25 cellular contexts compared by ENCODE assay signal in the genomic region with DNA sequence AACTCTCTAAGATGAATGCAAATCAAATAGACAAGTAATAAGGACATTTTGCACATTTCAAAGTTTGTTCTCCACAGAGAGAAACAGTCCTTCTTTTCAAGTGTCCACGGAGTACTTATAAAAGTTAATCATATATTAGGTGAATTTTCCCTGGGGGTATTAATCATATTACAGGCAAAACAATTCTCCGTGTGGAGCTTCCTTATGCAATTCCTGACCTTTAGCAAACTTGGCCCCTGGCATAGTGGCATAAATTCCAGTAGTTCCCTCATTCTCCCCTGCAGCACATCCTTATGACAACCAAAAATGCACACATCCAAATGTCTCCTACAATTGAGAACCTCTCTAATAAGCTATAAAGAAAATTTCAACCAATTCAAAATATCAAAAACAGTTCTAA. TPM values are rescaled to one million over a fixed set of nuclear protein-coding genes. Genes with fewer than 3 reads are reported as not detected.
DNase-seq lines count a peak whose midpoint lies in the region; ATAC-seq, FAIRE-seq and TF ChIP-seq lines count a peak whose summit lies in the region.
"Had no signal": no experiment of that assay in that cellular context is flagged by ENCODE, and none has a peak within 500 bp of the region (broad histone marks: within the 10 kb centered on the region; RNA-seq: fewer than 3 reads in every experiment).

No MANE protein-coding gene starts in this region.

- H3K4me1 ChIP-seq in A549 (peaks cover 48% of the 10 kb centered on the region), adipocyte (ENCODE audit: control insufficient read depth, insufficient read depth, low read length) (peaks cover 47% of the 10 kb centered on the region), gastroesophageal sphincter (peaks cover 0 to 35% (median 6%) of the 10 kb centered on the region in 3 donors), Caco-2 (peaks cover 15% of the 10 kb centered on the region; the same call in 1 of the 2 replicates)
- H3K4me1 ChIP-seq: left lung, upper lobe of left lung had no signal

- CTCF ChIA-PET in A549 (lab: Yijun Ruan, JAX) (interaction anchor here (0.7 to 1.9 kb wide), 3 partner anchors 9 to 1041 kb away, joined by 3 to 10 read pairs (median 4); no protein-coding TSS in a partner anchor), Caco-2 (lab: Charles Lee) (no interaction called here)

- peak in 1 of 2 experiments; percentile 30; a peak in 1 of 6 replicates for ATAC-seq in A549
- no peak for ATAC-seq in gastroesophageal sphincter
- ATAC-seq: HCT116, left lung had no signal

- H3K27me3 ChIP-seq in adipocyte (replicated peaks; ENCODE audit: control insufficient read depth, insufficient read depth, low read length) (no peaks in the 10 kb centered on the region), gastroesophageal sphincter (no peaks in the 10 kb centered on the region), Caco-2 (replicated peaks; ENCODE audit: control insufficient read depth, insufficient read depth, low read length) (no peaks in the 10 kb centered on the region)
- H3K27me3 ChIP-seq: BLaER1 treated with 17β-estradiol and CSF1 and Interleukin-3, amounts not matched to agents 10 nM and 100 nM; left lung; upper lobe of left lung had no signal

- H3K4me2 ChIP-seq in A549: peak overlapping the region; percentile 64
- H3K4me2 ChIP-seq: BLaER1 treated with 17β-estradiol and CSF1 and Interleukin-3, amounts not matched to agents 10 nM and 100 nM had no signal

- TF ChIP-seq POLR2A in A549 (IDR thresholded peaks at IDR 0.05; ENCODE audit: low read length): no peak
- no peak for TF ChIP-seq POLR2A in gastroesophageal sphincter (IDR thresholded peaks at IDR 0.05)

- 4% methylated on average over 2 of the region's 2 CpGs for WGBS in A549 (ENCODE audit: missing lambda C conversion rate)
- WGBS in gastroesophageal sphincter (ENCODE audit: low coverage in 1 of 2), 2 donors: 12 to 19% methylated on average over 2 of the region's 2 CpGs

- no peaks in the 10 kb centered on the region for H3K36me3 ChIP-seq in adipocyte (ENCODE audit: control insufficient read depth, insufficient read depth, low read length, severe bottlenecking)
- no peaks in the 10 kb centered on the region for H3K36me3 ChIP-seq in gastroesophageal sphincter
- no peaks in the 10 kb centered on the region for H3K36me3 ChIP-seq in Caco-2 (ENCODE audit: control insufficient read depth, insufficient read depth, low read length)
- H3K36me3 ChIP-seq: BLaER1 treated with 17β-estradiol and CSF1 and Interleukin-3, amounts not matched to agents 10 nM and 100 nM; left lung; upper lobe of left lung had no signal

- TF ChIP-seq EP300 in A549 (IDR thresholded peaks at IDR 0.05) (no peak; a peak in 1 of 5 replicates), gastroesophageal sphincter (IDR thresholded peaks at IDR 0.05) (no peak)

- H3K9me3 ChIP-seq in A549: no peaks in the 10 kb centered on the region; the same call in 2 of the 3 replicates
- H3K9me3 ChIP-seq in adipocyte (ENCODE audit: control insufficient read depth, low read length): no peaks in the 10 kb centered on the region
- no peaks in the 10 kb centered on the region for H3K9me3 ChIP-seq in gastroesophageal sphincter
- 0 out of 2 replicates have a peak, but pooled peaks cover 5% of the 10 kb centered on the region for H3K9me3 ChIP-seq in Caco-2
- H3K9me3 ChIP-seq: left lung, upper lobe of left lung had no signal

- no peak for FAIRE-seq in A549 (lab: Jason Lieb, UNC)
- FAIRE-seq: HTR-8/SVneo had no signal

- H3K27ac ChIP-seq in A549 (peak overlapping the region; percentile 5 to 68; a peak in 5 of 6 replicates), gastroesophageal sphincter (peak overlapping the region; percentile 18 to 60 (median 38))
- H3K27ac ChIP-seq: BLaER1 treated with 17β-estradiol and CSF1 and Interleukin-3, amounts not matched to agents 10 nM and 100 nM; epithelial cell of prostate; left lung; upper lobe of left lung had no signal

- 0 out of 2 replicates have a peak overlapping the region, but pooled peaks have one; percentile 11 for H3K4me3 Mint-ChIP-seq in HFFc6
- H3K4me3 Mint-ChIP-seq in immature natural killer cell: no peak overlapping the region
- H3K4me3 Mint-ChIP-seq in Caco-2 (ENCODE audit: unreplicated experiment): no peak overlapping the region
- H3K4me3 Mint-ChIP-seq: activated T-helper 1 cell treated with anti-CD3 and anti-CD28 coated beads, Interleukin-12 subunit alpha, Interleukin-12 subunit beta, Interleukin-2, Interleukin-4 antibody, amounts not matched to agents 30 ng/mL and 10 ng/mL and 1 ng/mL, durations not matched to agents 14 hours and 24 hours and 36 hours; central memory CD8-positive, alpha-beta T cell had no signal

- H3K4me1 Mint-ChIP-seq in HFFc6 (ENCODE audit: low read depth) (peaks cover 55% of the 10 kb centered on the region), immature natural killer cell (peaks cover 5 to 12% of the 10 kb centered on the region in 2 donors), Caco-2 (ENCODE audit: low read depth, unreplicated experiment) (peaks cover 18% of the 10 kb centered on the region)
- H3K4me1 Mint-ChIP-seq: central memory CD8-positive, alpha-beta T cell had no signal

- POLR2A ChIA-PET in A549 (lab: Yijun Ruan, JAX): no interaction called here
- POLR2A ChIA-PET in Caco-2 (lab: Charles Lee): no interaction called here

- DNase-seq in A549 (ENCODE audit: low read depth in 1 of 2, low spot score in 1 of 2) (peak in 1 of 2 experiments; percentile 45), HFFc6 (no peak), adipocyte (ENCODE audit: low read depth) (peak; percentile 45), NCI-H2107 treated with DMSO at 0.1 percent for 48 hours (lab: John Stamatoyannopoulos, UW; ENCODE audit: unreplicated experiment) (no peak), immature natural killer cell (no peak), NAMALWA (ENCODE audit: low spot score) (no peak), Caco-2 (no peak)
- DNase-seq: activated CD4-positive, alpha-beta T cell treated with anti-CD3 and anti-CD28 coated beads for 48 hours; activated naive CD4-positive, alpha-beta T cell treated with anti-CD3 and anti-CD28 coated beads, Interleukin-2, amount 50 U/mL, for 16 hours; anterior cingulate cortex; glutamatergic neuron; left lung; NCI-H1092; NCI-H2029; NCI-H345; NCI-H774; T-helper 1 cell; upper lobe of left lung had no signal

- intact Hi-C loops in Caco-2 (cut with micrococcal nuclease; ENCODE audit: unreplicated experiment): no loop called here

- TF ChIP-seq RAD21 in A549 (conservative IDR thresholded peaks at IDR 0.05 in 1 of 2, IDR thresholded peaks at IDR 0.05 in 1 of 2): 0 out of 5 replicates have a peak, but pooled peaks of 1 of the 2 experiments have one; percentile 22

- no TSS peak for BruUV-seq in Caco-2 (replicated peaks; lab: Mats Ljungman, UMichigan)

- peaks cover 6% of the 10 kb centered on the region for H3K36me3 Mint-ChIP-seq in HFFc6 (ENCODE audit: low read depth)
- peaks cover 0 to 2% (median 0%) of the 10 kb centered on the region in 3 donors for H3K36me3 Mint-ChIP-seq in immature natural killer cell
- no peaks in the 10 kb centered on the region for H3K36me3 Mint-ChIP-seq in Caco-2 (ENCODE audit: insufficient read depth, unreplicated experiment)

- H3K9ac ChIP-seq in adipocyte (ENCODE audit: low read length): peak overlapping the region; percentile 67
- H3K9ac ChIP-seq: BLaER1 treated with 17β-estradiol and CSF1 and Interleukin-3, amounts not matched to agents 10 nM and 100 nM had no signal

- H3K4me3 ChIP-seq in A549 (no peak overlapping the region), adipocyte (ENCODE audit: low read length) (peak overlapping the region; percentile 43), gastroesophageal sphincter (no peak overlapping the region), Caco-2 (ENCODE audit: low read depth, low read length) (no peak overlapping the region)
- H3K4me3 ChIP-seq: BLaER1 treated with 17β-estradiol and CSF1 and Interleukin-3, amounts not matched to agents 10 nM and 100 nM; left lung; upper lobe of left lung had no signal

- no peaks in the 10 kb centered on the region; the same call in 1 of the 2 replicates for H3K9me3 Mint-ChIP-seq in HFFc6
- H3K9me3 Mint-ChIP-seq in immature natural killer cell: no peaks in the 10 kb centered on the region
- H3K9me3 Mint-ChIP-seq in Caco-2 (ENCODE audit: unreplicated experiment): peaks cover 10% of the 10 kb centered on the region
- H3K9me3 Mint-ChIP-seq: activated T-helper 1 cell treated with anti-CD3 and anti-CD28 coated beads, Interleukin-12 subunit alpha, Interleukin-12 subunit beta, Interleukin-2, Interleukin-4 antibody, amounts not matched to agents 30 ng/mL and 10 ng/mL and 1 ng/mL, durations not matched to agents 14 hours and 24 hours and 36 hours; central memory CD8-positive, alpha-beta T cell had no signal

- H3K27me3 Mint-ChIP-seq in HFFc6 (ENCODE audit: insufficient read depth) (no peaks in the 10 kb centered on the region; the same call in none of the 2 replicates), immature natural killer cell (ENCODE audit: low read depth in 3 of 3) (peaks cover 0 to 6% (median 3%) of the 10 kb centered on the region in 3 donors), Caco-2 (ENCODE audit: insufficient read depth, unreplicated experiment) (no peaks in the 10 kb centered on the region)

- H3K27ac Mint-ChIP-seq in HFFc6 (peak overlapping the region; percentile 8; the same call in 1 of the 2 replicates), immature natural killer cell (no peak overlapping the region), Caco-2 (ENCODE audit: unreplicated experiment) (no peak overlapping the region)
- H3K27ac Mint-ChIP-seq: activated T-helper 1 cell treated with anti-CD3 and anti-CD28 coated beads, Interleukin-12 subunit alpha, Interleukin-12 subunit beta, Interleukin-2, Interleukin-4 antibody, amounts not matched to agents 30 ng/mL and 10 ng/mL and 1 ng/mL, durations not matched to agents 14 hours and 24 hours and 36 hours had no signal

- no peak for TF ChIP-seq CTCF in A549 (IDR thresholded peaks at IDR 0.05)
- no peak for TF ChIP-seq CTCF in HFFc6 (IDR thresholded peaks at IDR 0.05)
- no peak for TF ChIP-seq CTCF in gastroesophageal sphincter (IDR thresholded peaks at IDR 0.05)
- no peak for TF ChIP-seq CTCF in Caco-2 (IDR thresholded peaks at IDR 0.05; ENCODE audit: insufficient read depth in 1 of 2, low read depth in 1 of 2, low read length in 1 of 2, severe bottlenecking in 1 of 2, unreplicated experiment in 1 of 2)

TF ChIP-seq in A549, 52 proteins besides CTCF, POLR2A, EP300 and RAD21 (continues in another document):
- no peak for TF ChIP-seq NR3C1 (IDR thresholded peaks at IDR 0.05)
- peak; percentile 50 to 75; a peak in 3 of 4 replicates for TF ChIP-seq CEBPB (IDR thresholded peaks at IDR 0.05)

RNA-seq across cellular contexts. Expression of a gene that starts 34.4 kb away (rescaled TPM):
- polyA plus RNA-seq in A549 (2011; rRNA removed) (0.82 and 0.93 TPM in 2 replicates), A549 (2017; fragmentation: RNase III; extraction: RNeasy Plus Mini Kit Qiagen cat#74134 plus additional on column Dnase treatment) (0.71 to 0.90 TPM (median 0.80 TPM) in 3 replicates), immature natural killer cell (1 to 10 TPM; 1.3 to 3.0 (median 2.0) TPM)
- polyA plus RNA-seq in A549 (2012; cell fraction: cytosol; rRNA removed): 0.15 and 0.18 TPM in 2 replicates
- polyA plus RNA-seq in A549 (2012; cell fraction: nucleus; rRNA removed): 0.06 and 0.09 TPM in 2 replicates
- 0.10 and 0.12 TPM in 2 replicates for polyA minus RNA-seq in A549 (2011; rRNA and poly(A)+ RNA removed)
- 1 to 10 TPM; 1.2 to 2.0 (median 1.3) TPM for total RNA-seq in HFFc6 (2021; fragmentation: NEBNext Ultra II Directional; extraction: Animal tissue kit (Norgen Biotek cat#: 25700))
- total RNA-seq in gastroesophageal sphincter (1 to 10 TPM in 3 of 4 donors, under 1 TPM in 1; 0.94 to 3.2 (median 2.0) TPM), Caco-2 (2022) (1.3 and 2.1 TPM in 2 replicates)
